Comparison of ENCODE assay signal across 10 cellular contexts in the genomic region with DNA sequence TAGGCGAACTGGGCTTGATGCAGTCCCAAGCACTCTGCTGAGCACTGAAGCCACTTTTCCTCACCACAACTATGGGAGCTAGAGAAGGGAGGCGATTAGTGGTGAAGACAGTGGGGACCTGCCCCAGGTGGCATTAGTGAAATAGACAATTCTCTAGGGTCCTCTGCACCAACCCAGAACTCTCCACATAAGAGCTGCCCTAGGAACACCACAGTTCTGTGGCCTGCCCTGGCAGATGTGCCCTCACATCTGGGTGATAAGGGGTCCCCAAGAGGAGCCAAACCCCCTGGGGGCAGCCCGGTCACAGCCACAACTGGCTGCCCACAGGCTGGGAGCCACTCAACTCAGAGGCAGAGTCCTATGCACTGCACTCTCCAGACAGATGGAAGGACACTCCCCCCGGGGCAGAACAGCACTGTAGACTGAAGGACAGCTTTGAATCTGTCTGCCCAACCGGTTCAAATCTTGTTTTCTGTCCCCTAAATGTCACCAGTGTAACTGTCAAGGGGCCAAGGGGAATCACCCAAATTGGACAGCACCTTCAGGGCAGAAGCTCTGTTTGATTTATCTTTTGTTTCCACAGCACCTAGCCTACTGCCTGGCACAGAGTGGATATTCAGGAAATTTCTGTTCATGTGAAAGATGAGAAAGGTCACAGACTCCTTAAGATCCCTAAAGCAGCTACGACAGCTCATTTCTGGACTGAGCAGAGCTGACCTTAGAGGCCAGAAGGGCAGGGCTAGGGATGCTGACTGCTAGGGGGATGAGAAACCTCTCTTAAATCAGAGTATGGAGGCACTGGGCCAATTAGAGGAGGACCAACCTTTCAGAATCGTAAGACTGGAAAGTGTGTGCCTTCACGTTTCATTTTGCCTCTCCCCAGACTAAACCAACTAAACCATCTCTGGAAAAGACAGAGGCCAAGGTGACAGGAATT. TPM values are rescaled to one million over a fixed set of nuclear protein-coding genes. Genes with fewer than 3 reads are reported as not detected.
DNase-seq lines count a peak whose midpoint lies in the region; ATAC-seq and TF ChIP-seq lines count a peak whose summit lies in the region.
"Had no signal": no experiment of that assay in that cellular context is flagged by ENCODE, and none has a peak within 500 bp of the region (broad histone marks: within the 10 kb centered on the region; RNA-seq: fewer than 3 reads in every experiment).

No MANE protein-coding gene starts in this region.

- no peak overlapping the region for H3K27ac ChIP-seq in CD8-positive, alpha-beta memory T cell (ENCODE audit: low read depth, low read length)
- H3K27ac ChIP-seq in RWPE2 (ENCODE audit: poor library complexity, severe bottlenecking) = peak overlapping the region; percentile 54
- H3K27ac ChIP-seq in naive thymus-derived CD4-positive, alpha-beta T cell (ENCODE audit: low read depth, low read length) = peak overlapping the region; percentile 86
- H3K27ac ChIP-seq in body of pancreas = no peak overlapping the region
- H3K27ac ChIP-seq: pancreas had no signal

- no peak overlapping the region for H3K4me3 ChIP-seq in CD8-positive, alpha-beta memory T cell (ENCODE audit: low read length)
- H3K4me3 ChIP-seq in RWPE2 (ENCODE audit: severe bottlenecking) (no peak overlapping the region), body of pancreas (no peak overlapping the region)
- H3K4me3 ChIP-seq in naive thymus-derived CD4-positive, alpha-beta T cell (ENCODE audit: low read length) = no peak overlapping the region
- H3K4me3 ChIP-seq: pancreas had no signal

- intact Hi-C loops in naive thymus-derived CD4-positive, alpha-beta T cell (cut with micrococcal nuclease) = no loop called here
- intact Hi-C loops in body of pancreas (cut with DNase I) = no loop called here

- 84 to 87% methylated on average over 7 to 8 of the region's 8 CpGs for WGBS in body of pancreas, 2 donors

- CTCF ChIA-PET in CD8-positive, alpha-beta memory T cell (lab: Charles Lee) = interaction anchor here (1.3 kb wide), 1 partner anchor 37 kb away, joined by 3 read pairs; no protein-coding TSS in a partner anchor
- CTCF ChIA-PET in naive thymus-derived CD4-positive, alpha-beta T cell (lab: Charles Lee) = interaction anchor here (0.9 to 1.6 kb wide), 5 partner anchors 11 to 65 kb away, joined by 3 read pairs; no protein-coding TSS in a partner anchor

- peak overlapping the region in 3 of 7 donors; percentile 15 to 69 (median 62) for H3K4me3 Mint-ChIP-seq in CD8-positive, alpha-beta memory T cell
- H3K4me3 Mint-ChIP-seq in naive thymus-derived CD4-positive, alpha-beta T cell = peak overlapping the region in 9 of 10 donors; percentile 46 to 89 (median 70)

- no peaks in the 10 kb centered on the region for H3K27me3 ChIP-seq in CD8-positive, alpha-beta memory T cell (ENCODE audit: insufficient read depth, low read length, poor library complexity, severe bottlenecking)
- H3K27me3 ChIP-seq in RWPE2 (ENCODE audit: insufficient read depth, poor library complexity, severe bottlenecking) (no peaks in the 10 kb centered on the region), body of pancreas (no peaks in the 10 kb centered on the region)
- no peaks in the 10 kb centered on the region for H3K27me3 ChIP-seq in naive thymus-derived CD4-positive, alpha-beta T cell (ENCODE audit: control insufficient read depth in 2 of 2, insufficient read depth in 2 of 2, low read length in 2 of 2)
- H3K27me3 ChIP-seq: pancreas had no signal

- no peaks in the 10 kb centered on the region for H3K9me3 Mint-ChIP-seq in CD8-positive, alpha-beta memory T cell
- H3K9me3 Mint-ChIP-seq in naive thymus-derived CD4-positive, alpha-beta T cell = peaks cover 0 to 12% (median 0%) of the 10 kb centered on the region in 11 donors

- H3K4me1 Mint-ChIP-seq in CD8-positive, alpha-beta memory T cell = peaks cover 86 to 96% (median 96%) of the 10 kb centered on the region in 3 donors
- H3K4me1 Mint-ChIP-seq in naive thymus-derived CD4-positive, alpha-beta T cell = peaks cover 67 to 100% (median 91%) of the 10 kb centered on the region in 7 donors

- peaks cover 0 to 1% of the 10 kb centered on the region in 2 donors for H3K27me3 Mint-ChIP-seq in CD8-positive, alpha-beta memory T cell
- H3K27me3 Mint-ChIP-seq in naive thymus-derived CD4-positive, alpha-beta T cell = no peaks in the 10 kb centered on the region

- H3K36me3 Mint-ChIP-seq in CD8-positive, alpha-beta memory T cell = peaks cover 0 to 76% (median 7%) of the 10 kb centered on the region in 3 donors
- peaks cover 7 to 41% (median 16%) of the 10 kb centered on the region in 5 donors for H3K36me3 Mint-ChIP-seq in naive thymus-derived CD4-positive, alpha-beta T cell

- peaks cover 89% of the 10 kb centered on the region for H3K4me1 ChIP-seq in CD8-positive, alpha-beta memory T cell (ENCODE audit: insufficient read depth, low read length)
- H3K4me1 ChIP-seq in RWPE2 (ENCODE audit: insufficient read depth, poor library complexity, severe bottlenecking) = peaks cover 7% of the 10 kb centered on the region
- peaks cover 43 to 83% of the 10 kb centered on the region in 2 donors for H3K4me1 ChIP-seq in naive thymus-derived CD4-positive, alpha-beta T cell (ENCODE audit: control insufficient read depth in 2 of 2, insufficient read depth in 2 of 2, low read length in 2 of 2)
- peaks cover 10% of the 10 kb centered on the region for H3K4me1 ChIP-seq in body of pancreas

- POLR2A ChIA-PET in CD8-positive, alpha-beta memory T cell (lab: Charles Lee) = interaction anchor here (0.8 kb wide), 1 partner anchor 10 kb away, joined by 3 read pairs; no protein-coding TSS in a partner anchor
- POLR2A ChIA-PET in naive thymus-derived CD4-positive, alpha-beta T cell (lab: Charles Lee) = interaction anchor here (0.8 to 4.0 kb wide), 12 partner anchors 9 to 52 kb away, joined by 3 to 11 read pairs (median 4); a partner anchor contains a TSS

- TF ChIP-seq CTCF in RWPE2 (IDR thresholded peaks at IDR 0.05; ENCODE audit: poor library complexity, severe bottlenecking) (no peak), body of pancreas (IDR thresholded peaks at IDR 0.05) (no peak)

- DNase-seq in CD8-positive, alpha-beta memory T cell = no peak
- DNase-seq in RWPE2 (ENCODE audit: low spot score) (no peak), amniotic stem cell (lab: John Stamatoyannopoulos, UW) (no peak), NCI-H1417 (lab: John Stamatoyannopoulos, UW) (no peak), body of pancreas (no peak)
- no peak for DNase-seq in naive thymus-derived CD4-positive, alpha-beta T cell
- DNase-seq: NCI-H510A treated with DMSO at 0.1 percent for 48 hours, pancreas had no signal

- peaks cover 24% of the 10 kb centered on the region for H3K36me3 ChIP-seq in CD8-positive, alpha-beta memory T cell (ENCODE audit: insufficient read depth, low read length)
- no peaks in the 10 kb centered on the region for H3K36me3 ChIP-seq in RWPE2 (ENCODE audit: low read depth)
- H3K36me3 ChIP-seq in naive thymus-derived CD4-positive, alpha-beta T cell (ENCODE audit: control insufficient read depth in 2 of 3, insufficient read depth in 3 of 3, low read length in 3 of 3) = peaks cover 4 to 53% (median 5%) of the 10 kb centered on the region in 3 experiments
- H3K36me3 ChIP-seq in body of pancreas (replicated peaks in 1 of 2; ENCODE audit: insufficient read depth in 1 of 2, low read depth in 2 of 2) = no peaks in the 10 kb centered on the region
- H3K36me3 ChIP-seq: pancreas had no signal

- TF ChIP-seq POLR2A in body of pancreas (IDR thresholded peaks at IDR 0.05) = no peak

- peak overlapping the region; percentile 78 to 99 (median 91) for H3K27ac Mint-ChIP-seq in CD8-positive, alpha-beta memory T cell
- H3K27ac Mint-ChIP-seq in naive thymus-derived CD4-positive, alpha-beta T cell = peak overlapping the region; percentile 38 to 100 (median 98)

- ATAC-seq in GM21717 (IDR thresholded peaks at IDR 0.05; ENCODE audit: unreplicated experiment) (peak; percentile 11), RWPE2 (ENCODE audit: low read depth) (no peak; the same call in 2 of the 3 replicates), GM21367 (IDR thresholded peaks at IDR 0.05; ENCODE audit: unreplicated experiment) (no peak), body of pancreas (no peak)
- ATAC-seq in naive thymus-derived CD4-positive, alpha-beta T cell = peak; percentile 4

- H3K9me3 ChIP-seq in CD8-positive, alpha-beta memory T cell (ENCODE audit: low read length) = no peaks in the 10 kb centered on the region
- no peaks in the 10 kb centered on the region for H3K9me3 ChIP-seq in RWPE2 (ENCODE audit: severe bottlenecking)
- no peaks in the 10 kb centered on the region for H3K9me3 ChIP-seq in naive thymus-derived CD4-positive, alpha-beta T cell (ENCODE audit: control insufficient read depth in 2 of 3, low read length in 3 of 3)
- no peaks in the 10 kb centered on the region for H3K9me3 ChIP-seq in body of pancreas
- H3K9me3 ChIP-seq: pancreas had no signal

RNA-seq across cellular contexts. Expression of a gene that starts 41.2 kb away (rescaled TPM):
- 10 to 100 TPM; 37.7 to 39.6 TPM for total RNA-seq in CD8-positive, alpha-beta memory T cell
- 50.1 TPM for polyA plus RNA-seq in CD8-positive, alpha-beta memory T cell
- total RNA-seq in naive thymus-derived CD4-positive, alpha-beta T cell = 100 to 1,000 TPM in 4 of 5 experiments, 10 to 100 TPM in 1; 51.7 to 429 (median 199) TPM
- polyA plus RNA-seq in naive thymus-derived CD4-positive, alpha-beta T cell = 10 to 100 TPM; 81.0 to 86.8 TPM
- 10 to 100 TPM; 13.0 to 21.1 TPM for total RNA-seq in body of pancreas

Comparison
In these comparisons a context has a peak if more than half of its experiments do, and no peak if none do; other contexts are left out.
1. H3K27ac ChIP-seq: peak in RWPE2 (single experiment) and naive thymus-derived CD4-positive, alpha-beta T cell (single experiment); none in CD8-positive, alpha-beta memory T cell (single experiment) and body of pancreas (0 of 4).
2. ATAC-seq: peak in GM21717 (single experiment) and naive thymus-derived CD4-positive, alpha-beta T cell (single experiment); none in RWPE2 (single experiment), GM21367 (single experiment) and body of pancreas (single experiment).